21 cellular contexts compared by ENCODE assay signal in the genomic region with DNA sequence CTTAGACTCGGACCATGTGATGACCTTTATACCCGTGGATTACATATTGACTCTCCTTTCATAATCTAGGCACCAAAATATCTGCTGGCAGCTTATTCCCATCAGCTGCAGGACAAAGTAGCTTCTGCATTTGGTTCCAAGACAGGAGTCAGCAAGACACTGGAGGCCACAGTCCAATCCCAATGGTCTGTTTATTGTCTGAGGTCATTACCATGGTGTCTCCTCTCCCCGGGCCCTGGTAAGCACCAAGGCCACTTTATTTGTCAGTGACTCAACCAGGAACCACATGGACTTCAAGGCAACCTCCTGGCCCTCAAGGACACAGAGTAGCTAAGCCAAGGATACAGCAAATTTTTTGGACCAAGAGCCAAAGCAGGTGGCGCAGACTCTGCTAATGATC. TPM values are rescaled to one million over a fixed set of nuclear protein-coding genes. Genes with fewer than 3 reads are reported as not detected.
DNase-seq lines count a peak whose midpoint lies in the region; ATAC-seq and TF ChIP-seq lines count a peak whose summit lies in the region.
"Had no signal": no experiment of that assay in that cellular context is flagged by ENCODE, and none has a peak within 500 bp of the region (broad histone marks: within the 10 kb centered on the region; RNA-seq: fewer than 3 reads in every experiment).

No MANE protein-coding gene starts in this region.

- ATAC-seq in HCT116 (no peak), left lung (peak; percentile 14)
- ATAC-seq: lower lobe of right lung, sciatic nerve had no signal

- intact Hi-C loops in HCT116 (cut with micrococcal nuclease), result no loop called here
- intact Hi-C loops in left lung (cut with DNase I), result no loop called here
- intact Hi-C loops in spleen (cut with DNase I; ENCODE audit: low total_unique reads), result no loop called here

- no peak for TF ChIP-seq CTCF in HCT116 (IDR thresholded peaks at IDR 0.05 in 2 of 3, conservative IDR thresholded peaks at IDR 0.05 in 1 of 3; ENCODE audit: borderline replicate concordance in 1 of 3, insufficient read depth in 1 of 3, low read depth in 2 of 3, low read length in 2 of 3)
- TF ChIP-seq CTCF in left lung (IDR thresholded peaks at IDR 0.05), result no peak
- no peak for TF ChIP-seq CTCF in spleen (IDR thresholded peaks at IDR 0.05 in 8 of 11, conservative IDR thresholded peaks at IDR 0.05 in 3 of 11)
- TF ChIP-seq CTCF in brain microvascular endothelial cell (IDR thresholded peaks at IDR 0.05; ENCODE audit: low read depth, low read length, missing control alignments), result no peak

- no peak for DNase-seq in HCT116 (ENCODE audit: low read depth, low spot score)
- peak; percentile 80 for DNase-seq in RPMI7951 (ENCODE audit: low read depth)
- DNase-seq in left lung, result no peak
- peak; percentile 23 for DNase-seq in spleen
- DNase-seq in UCSD-AML1 (lab: John Stamatoyannopoulos, UW; ENCODE audit: unreplicated experiment), result no peak
- DNase-seq in brain microvascular endothelial cell, result no peak
- no peak for DNase-seq in activated CD4-positive, alpha-beta T cell treated with anti-CD3 and anti-CD28 coated beads, Interleukin-2, amount 50 U/mL, for 1 hour
- DNase-seq: activated CD4-positive, alpha-beta T cell treated with anti-CD3 and anti-CD28 coated beads for 48 hours; activated CD8-positive, alpha-beta memory T cell treated with anti-CD3 and anti-CD28 coated beads, Interleukin-2, amount 50 U/mL, for 4 hours; activated gamma-delta T cell; amygdala; BE2C; effector CD4-positive, alpha-beta T cell; H9; lower lobe of right lung; MV-4-11; NCI-H187 treated with DMSO at 0.1 percent for 48 hours; stimulated activated CD4-positive, alpha-beta T cell treated with anti-CD3 and anti-CD28 coated beads, Interleukin-2, amount 100 ng/mL, for 24 hours; stimulated activated naive CD4-positive, alpha-beta T cell treated with Interleukin-2 at 50 U/mL for 16 hours; SW 1271 had no signal

- RAD21 ChIA-PET in HCT116 (lab: Charles Lee; ENCODE audit: low non-redundant PET in 1 of 2, low total read pairs in 2 of 2, uncharacterized antibody in 2 of 2, unreplicated experiment in 2 of 2), result no interaction called here

- H3K9me2 ChIP-seq in HCT116 (ENCODE audit: insufficient read depth), result no peaks in the 10 kb centered on the region

- no peaks in the 10 kb centered on the region for H3K79me2 ChIP-seq in HCT116 (ENCODE audit: insufficient read depth, low read length)

- H3K9me3 ChIP-seq in HCT116 (ENCODE audit: control insufficient read depth in 1 of 2, insufficient read depth in 1 of 2, low read depth in 1 of 2, low read length in 2 of 2), result no peaks in the 10 kb centered on the region
- no peaks in the 10 kb centered on the region for H3K9me3 ChIP-seq in left lung
- H3K9me3 ChIP-seq in spleen, result no peaks in the 10 kb centered on the region
- H3K9me3 ChIP-seq: BE2C, lower lobe of right lung had no signal

- in situ Hi-C loops in brain microvascular endothelial cell (cut with HindIII; ENCODE audit: low pct_ligation_motif_present, low sequenced_read_pairs), result no loop called here

- no TSS peak for BruUV-seq in HCT116 (replicated peaks; lab: Mats Ljungman, UMichigan)

- H3K27ac ChIP-seq in HCT116 (ENCODE audit: low read depth, low read length) (no peak overlapping the region), left lung (no peak overlapping the region), spleen (peak overlapping the region in 3 of 8 donors; percentile 15 to 83 (median 29)), brain microvascular endothelial cell (no peak overlapping the region)
- H3K27ac ChIP-seq: lower lobe of right lung had no signal

- POLR2A ChIA-PET in HCT116 (lab: Charles Lee), result no interaction called here

- no peak for TF ChIP-seq POLR2A in HCT116 (IDR thresholded peaks at IDR 0.05; ENCODE audit: borderline replicate concordance, extremely low read depth, insufficient read depth, insufficient read length)
- TF ChIP-seq POLR2A in spleen (IDR thresholded peaks at IDR 0.05), result no peak

- H3K4me3 ChIP-seq in HCT116 (replicated peaks in 1 of 2; ENCODE audit: low read depth in 1 of 2, low read length in 2 of 2), result no peak overlapping the region
- H3K4me3 ChIP-seq in left lung, result no peak overlapping the region
- no peak overlapping the region for H3K4me3 ChIP-seq in spleen
- H3K4me3 ChIP-seq in brain microvascular endothelial cell (ENCODE audit: low read depth, low read length), result no peak overlapping the region
- H3K4me3 ChIP-seq: lower lobe of right lung had no signal

- CTCF ChIA-PET in HCT116 (lab: Charles Lee), result no interaction called here

- no peaks in the 10 kb centered on the region for H4K20me1 ChIP-seq in HCT116 (ENCODE audit: insufficient read depth)

- no peak overlapping the region for H3K4me2 ChIP-seq in HCT116 (ENCODE audit: low read length)

- H3K27me3 ChIP-seq in HCT116 (ENCODE audit: insufficient read depth, low read length) (no peaks in the 10 kb centered on the region), left lung (no peaks in the 10 kb centered on the region), spleen (replicated peaks in 1 of 7) (no peaks in the 10 kb centered on the region), brain microvascular endothelial cell (replicated peaks) (no peaks in the 10 kb centered on the region)
- H3K27me3 ChIP-seq: BE2C had no signal

- WGBS in spleen, 5 donors, result 60 to 84% (median 74%) methylated on average over 4 of the region's 4 CpGs

- no peak for TF ChIP-seq RAD21 in HCT116 (IDR thresholded peaks at IDR 0.05; ENCODE audit: low read depth)

- H3K9ac ChIP-seq in HCT116 (ENCODE audit: low read length), result no peak overlapping the region

- no peak overlapping the region for H2AFZ ChIP-seq in HCT116 (ENCODE audit: low read depth, low read length, poor library complexity, severe bottlenecking)

- H3K4me1 ChIP-seq in HCT116 (ENCODE audit: control insufficient read depth in 1 of 2, insufficient read depth in 2 of 2, low read length in 2 of 2) (peaks cover 0 to 29% of the 10 kb centered on the region in 2 experiments; a peak in 2 of 4 replicates), left lung (peaks cover 0 to 22% of the 10 kb centered on the region in 2 donors), spleen (peaks cover 13 to 40% (median 29%) of the 10 kb centered on the region in 6 donors)

- no peaks in the 10 kb centered on the region for H3K36me3 ChIP-seq in HCT116 (ENCODE audit: control insufficient read depth in 1 of 2, insufficient read depth in 2 of 2, low read length in 2 of 2)
- no peaks in the 10 kb centered on the region for H3K36me3 ChIP-seq in left lung
- H3K36me3 ChIP-seq in spleen, result no peaks in the 10 kb centered on the region
- no peaks in the 10 kb centered on the region for H3K36me3 ChIP-seq in brain microvascular endothelial cell (replicated peaks)
- H3K36me3 ChIP-seq: BE2C, lower lobe of right lung had no signal

TF ChIP-seq in HCT116, 20 proteins besides CTCF, POLR2A, EP300 and RAD21:
- no peak for TF ChIP-seq SIN3A (IDR thresholded peaks at IDR 0.05; ENCODE audit: low read depth)
- peak; percentile 65 for TF ChIP-seq TCF7L2 (IDR thresholded peaks at IDR 0.05; ENCODE audit: borderline replicate concordance, extremely low read depth, insufficient read depth, insufficient read length)

RNA-seq across cellular contexts. Expression of gene KCNMA1, which starts 36.1 kb away (rescaled TPM):
- total RNA-seq in HCT116 (2021; ENCODE audit: unreplicated experiment) (0.49 TPM), left lung (10 to 100 TPM; 14.8 to 21.1 TPM), spleen (100 to 1,000 TPM in 2 of 7 donors, 10 to 100 TPM in 5; 39.6 to 114 (median 63.6) TPM)
- not detected in 2 replicates for polyA plus RNA-seq in HCT116 (2012)
- total RNA-seq in RPMI7951 (2014; rRNA removed; shearing (Covaris generic)), result 33.7 and 47.7 TPM in 2 replicates
- polyA plus RNA-seq in spleen, result 10 to 100 TPM in 1 of 3 donors, 1 to 10 TPM in 2; 9.3 to 21.7 (median 10.0) TPM

Comparison
In these comparisons a context has a peak if more than half of its experiments do, and no peak if none do; other contexts are left out.
1. DNase-seq: peak in RPMI7951 (single experiment) and spleen (single experiment); none in HCT116 (single experiment), left lung (0 of 2), UCSD-AML1 (single experiment), brain microvascular endothelial cell (single experiment) and activated CD4-positive, alpha-beta T cell treated with anti-CD3 and anti-CD28 coated beads, Interleukin-2, amount 50 U/mL, for 1 hour (single experiment).
2. RNA of gene KCNMA1, which starts 36.1 kb away (total RNA-seq): 39.6 to 114 TPM in spleen, 33.7 to 47.7 TPM in RPMI7951 and 14.8 to 21.1 TPM in left lung; 0.49 TPM in HCT116 (single experiment); every median in the first group is over 10 times any median in the second.